ENCODE assay signal across 31 cellular contexts in the genomic region with DNA sequence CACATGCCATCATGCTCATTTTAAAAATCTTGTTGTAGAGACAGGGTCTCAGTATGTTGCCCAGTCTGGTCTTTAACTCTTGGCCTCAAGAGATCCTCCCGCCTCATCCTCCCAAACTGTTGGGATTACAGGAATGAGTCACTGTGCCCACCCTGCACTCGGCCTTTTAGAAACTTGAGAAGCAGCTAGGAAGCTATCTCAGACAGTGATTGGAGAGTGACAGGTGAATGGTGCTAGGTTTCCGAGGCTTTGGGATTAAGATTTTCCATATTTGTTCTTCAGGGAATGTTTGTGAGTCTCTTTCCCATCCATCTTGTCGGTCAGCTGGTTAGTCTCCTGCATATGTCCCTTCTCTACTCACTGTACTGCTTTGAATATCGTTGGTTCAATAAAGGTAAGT.
"Had no signal": no experiment of that assay in that cellular context is flagged by ENCODE, and none has a peak within 500 bp of the region (broad histone marks: within the 10 kb centered on the region; RNA-seq: fewer than 3 reads in every experiment).

No MANE protein-coding gene starts in this region.

- FAIRE-seq: islet of Langerhans, kidney had no signal

- H3K27ac Mint-ChIP-seq: immature natural killer cell; naive B cell; natural killer cell; nephron progenitor cell; neural progenitor cell; progenitor cell of endocrine pancreas; stimulated activated naive B cell treated with anti-CD40 and anti-IgM and Interleukin-4, amounts not matched to agents 10 μg/mL and 1 μg/mL and 100 μg/mL, for 72 hours had no signal

- H3K4me2 ChIP-seq: neural progenitor cell had no signal

- H3K9ac ChIP-seq: neural progenitor cell had no signal

- H3K4me1 Mint-ChIP-seq: immature natural killer cell; natural killer cell; nephron progenitor cell; neural progenitor cell; stimulated activated naive B cell treated with anti-CD40 and anti-IgM and Interleukin-4, amounts not matched to agents 10 μg/mL and 1 μg/mL and 100 μg/mL, for 72 hours had no signal

- ATAC-seq: left colon; left lung; lower lobe of right lung; natural killer cell; right lobe of liver; stimulated activated naive B cell treated with anti-CD40 and anti-IgM and Interleukin-4, amounts not matched to agents 10 μg/mL and 1 μg/mL and 100 μg/mL, for 72 hours; stimulated activated naive CD8-positive, alpha-beta T cell treated with anti-CD3 and anti-CD28 coated beads, Interleukin-15, Interleukin-2, amounts not matched to agents 100 U/mL and 50 U/mL, for 24 hours had no signal

- H3K4me3 Mint-ChIP-seq: immature natural killer cell; naive B cell; natural killer cell; nephron progenitor cell; neural progenitor cell; stimulated activated naive B cell treated with anti-CD40 and anti-IgM and Interleukin-4, amounts not matched to agents 10 μg/mL and 1 μg/mL and 100 μg/mL, for 72 hours had no signal

- H3K4me3 ChIP-seq: left lung, lower lobe of right lung, neural progenitor cell, right atrium auricular region, right lobe of liver, skin epidermis, stomach, testis, thyroid gland, transverse colon, upper lobe of left lung, vagina had no signal

- H3K27me3 ChIP-seq: left lung, neural progenitor cell, neutrophil, right atrium auricular region, right lobe of liver, stomach, testis, thyroid gland, transverse colon, upper lobe of left lung, vagina had no signal

- DNase-seq: hypothalamus; immature natural killer cell; kidney; left colon; left lung; lower lobe of right lung; mammary epithelial cell; mesenchymal stem cell; naive B cell; natural killer cell; nephron progenitor cell; occipital lobe; right lobe of liver; stimulated activated CD4-positive, alpha-beta T cell treated with anti-CD3 and anti-CD28 coated beads, Interleukin-12 subunit alpha, Interleukin-12 subunit beta, amount 100 ng/mL, for 4 hours; stimulated activated CD4-positive, alpha-beta T cell treated with anti-CD3 and anti-CD28 coated beads, Interleukin-15, amount 100 ng/mL, for 24 hours; stimulated activated CD4-positive, alpha-beta T cell treated with anti-CD3 and anti-CD28 coated beads, Interleukin-2, amount 100 ng/mL, for 24 hours; stimulated activated CD4-positive, alpha-beta T cell treated with anti-CD3 and anti-CD28 coated beads, Interleukin-4, amount 100 ng/mL, for 1 hour; stimulated activated naive B cell treated with anti-CD40 and anti-IgM and Interleukin-4, amounts not matched to agents 10 μg/mL and 1 μg/mL and 100 μg/mL, for 72 hours; stimulated activated naive CD8-positive, alpha-beta T cell treated with anti-CD3 and anti-CD28 coated beads, Interleukin-15, Interleukin-2, amounts not matched to agents 100 U/mL and 50 U/mL, for 24 hours; stomach; testis; thyroid gland; transverse colon; upper lobe of left lung had no signal

- H3K9me3 Mint-ChIP-seq: immature natural killer cell; naive B cell; natural killer cell; nephron progenitor cell; neural progenitor cell; stimulated activated naive B cell treated with anti-CD40 and anti-IgM and Interleukin-4, amounts not matched to agents 10 μg/mL and 1 μg/mL and 100 μg/mL, for 72 hours had no signal

- H3K4me1 ChIP-seq: left lung, lower lobe of right lung, neural progenitor cell, right atrium auricular region, right lobe of liver, stomach, testis, thyroid gland, transverse colon, upper lobe of left lung, vagina had no signal

- H2AFZ ChIP-seq: neural progenitor cell had no signal

- H3K27me3 Mint-ChIP-seq: naive B cell; progenitor cell of endocrine pancreas; stimulated activated naive B cell treated with anti-CD40 and anti-IgM and Interleukin-4, amounts not matched to agents 10 μg/mL and 1 μg/mL and 100 μg/mL, for 72 hours had no signal

- H3K27ac ChIP-seq: left lung, lower lobe of right lung, neural progenitor cell, neutrophil, right atrium auricular region, right lobe of liver, skin epidermis, stomach, testis, thyroid gland, transverse colon, upper lobe of left lung, vagina had no signal

- H3K9me3 ChIP-seq: left lung, lower lobe of right lung, neutrophil, right atrium auricular region, right lobe of liver, stomach, testis, thyroid gland, transverse colon, upper lobe of left lung, vagina had no signal
